ENCODE assay signal across 1 cellular context in genomic region chr3:8501388-8502131, GRCh38.
A peak's percentile ranks its signal among the peaks of the same experiment; 100 is the strongest.
TF ChIP-seq lines count a peak whose summit lies in the region.

Gene LMCD1, plus strand, starts transcription at chr3:8501823. Its CDS starts 116 bp downstream, at chr3:8501939.

TF ChIP-seq in HepG2, 621 proteins besides CTCF, POLR2A, EP300 and RAD21 (continued from another document and continues in another):
- TF ChIP-seq, protein P1, sequence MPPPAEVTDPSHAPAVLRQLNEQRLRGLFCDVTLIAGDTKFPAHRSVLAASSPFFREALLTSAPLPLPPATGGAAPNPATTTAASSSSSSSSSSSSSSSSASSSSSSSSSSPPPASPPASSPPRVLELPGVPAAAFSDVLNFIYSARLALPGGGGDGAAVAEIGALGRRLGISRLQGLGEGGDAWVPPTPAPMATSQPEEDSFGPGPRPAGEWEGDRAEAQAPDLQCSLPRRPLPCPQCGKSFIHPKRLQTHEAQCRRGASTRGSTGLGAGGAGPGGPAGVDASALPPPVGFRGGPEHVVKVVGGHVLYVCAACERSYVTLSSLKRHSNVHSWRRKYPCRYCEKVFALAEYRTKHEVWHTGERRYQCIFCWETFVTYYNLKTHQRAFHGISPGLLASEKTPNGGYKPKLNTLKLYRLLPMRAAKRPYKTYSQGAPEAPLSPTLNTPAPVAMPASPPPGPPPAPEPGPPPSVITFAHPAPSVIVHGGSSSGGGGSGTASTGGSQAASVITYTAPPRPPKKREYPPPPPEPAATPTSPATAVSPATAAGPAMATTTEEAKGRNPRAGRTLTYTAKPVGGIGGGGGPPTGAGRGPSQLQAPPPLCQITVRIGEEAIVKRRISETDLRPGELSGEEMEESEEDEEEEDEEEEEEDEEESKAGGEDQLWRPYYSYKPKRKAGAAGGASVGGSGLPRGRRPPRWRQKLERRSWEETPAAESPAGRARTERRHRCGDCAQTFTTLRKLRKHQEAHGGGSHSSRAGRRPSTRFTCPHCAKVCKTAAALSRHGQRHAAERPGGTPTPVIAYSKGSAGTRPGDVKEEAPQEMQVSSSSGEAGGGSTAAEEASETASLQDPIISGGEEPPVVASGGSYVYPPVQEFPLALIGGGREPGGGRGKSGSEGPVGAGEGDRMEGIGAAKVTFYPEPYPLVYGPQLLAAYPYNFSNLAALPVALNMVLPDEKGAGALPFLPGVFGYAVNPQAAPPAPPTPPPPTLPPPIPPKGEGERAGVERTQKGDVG (CRISPR knock-in tag; IDR thresholded peaks at IDR 0.05; ENCODE audit: borderline replicate concordance), result peak; percentile 88; the same call in 1 of the 2 replicates
- TF ChIP-seq ZNF607 (CRISPR knock-in tag; IDR thresholded peaks at IDR 0.05; ENCODE audit: borderline replicate concordance), result peak; percentile 97
- no peak for TF ChIP-seq NONO (IDR thresholded peaks at IDR 0.05)
- TF ChIP-seq NONO (CRISPR knock-in tag; conservative IDR thresholded peaks at IDR 0.05), result no peak
- no peak for TF ChIP-seq ZEB1 (IDR thresholded peaks at IDR 0.05; ENCODE audit: insufficient replicate concordance, low read depth)
- peak; percentile 89 for TF ChIP-seq ZNF503 (CRISPR knock-in tag; IDR thresholded peaks at IDR 0.05)
- peak; percentile 85 for TF ChIP-seq HOXA5 (CRISPR knock-in tag; IDR thresholded peaks at IDR 0.05)
- TF ChIP-seq, protein P2, sequence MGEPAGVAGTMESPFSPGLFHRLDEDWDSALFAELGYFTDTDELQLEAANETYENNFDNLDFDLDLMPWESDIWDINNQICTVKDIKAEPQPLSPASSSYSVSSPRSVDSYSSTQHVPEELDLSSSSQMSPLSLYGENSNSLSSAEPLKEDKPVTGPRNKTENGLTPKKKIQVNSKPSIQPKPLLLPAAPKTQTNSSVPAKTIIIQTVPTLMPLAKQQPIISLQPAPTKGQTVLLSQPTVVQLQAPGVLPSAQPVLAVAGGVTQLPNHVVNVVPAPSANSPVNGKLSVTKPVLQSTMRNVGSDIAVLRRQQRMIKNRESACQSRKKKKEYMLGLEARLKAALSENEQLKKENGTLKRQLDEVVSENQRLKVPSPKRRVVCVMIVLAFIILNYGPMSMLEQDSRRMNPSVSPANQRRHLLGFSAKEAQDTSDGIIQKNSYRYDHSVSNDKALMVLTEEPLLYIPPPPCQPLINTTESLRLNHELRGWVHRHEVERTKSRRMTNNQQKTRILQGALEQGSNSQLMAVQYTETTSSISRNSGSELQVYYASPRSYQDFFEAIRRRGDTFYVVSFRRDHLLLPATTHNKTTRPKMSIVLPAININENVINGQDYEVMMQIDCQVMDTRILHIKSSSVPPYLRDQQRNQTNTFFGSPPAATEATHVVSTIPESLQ (CRISPR knock-in tag; conservative IDR thresholded peaks at IDR 0.05), result no peak
- TF ChIP-seq MIXL1 (CRISPR knock-in tag; IDR thresholded peaks at IDR 0.05), result peak; percentile 76; the same call in 1 of the 2 replicates
- TF ChIP-seq LCORL (IDR thresholded peaks at IDR 0.05), result no peak
- TF ChIP-seq LCORL (CRISPR knock-in tag; IDR thresholded peaks at IDR 0.05), result peak; percentile 67
- TF ChIP-seq, protein P3, sequence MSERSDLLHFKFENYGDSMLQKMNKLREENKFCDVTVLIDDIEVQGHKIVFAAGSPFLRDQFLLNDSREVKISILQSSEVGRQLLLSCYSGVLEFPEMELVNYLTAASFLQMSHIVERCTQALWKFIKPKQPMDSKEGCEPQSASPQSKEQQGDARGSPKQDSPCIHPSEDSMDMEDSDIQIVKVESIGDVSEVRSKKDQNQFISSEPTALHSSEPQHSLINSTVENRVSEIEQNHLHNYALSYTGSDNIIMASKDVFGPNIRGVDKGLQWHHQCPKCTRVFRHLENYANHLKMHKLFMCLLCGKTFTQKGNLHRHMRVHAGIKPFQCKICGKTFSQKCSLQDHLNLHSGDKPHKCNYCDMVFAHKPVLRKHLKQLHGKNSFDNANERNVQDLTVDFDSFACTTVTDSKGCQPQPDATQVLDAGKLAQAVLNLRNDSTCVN (CRISPR knock-in tag; IDR thresholded peaks at IDR 0.05; ENCODE audit: borderline replicate concordance), result 0 out of 2 replicates have a peak, but pooled peaks have one; percentile 84
- TF ChIP-seq ELF3 (CRISPR knock-in tag; IDR thresholded peaks at IDR 0.05), result peak; percentile 68; the same call in 1 of the 2 replicates
- TF ChIP-seq ZNF570 (CRISPR knock-in tag; IDR thresholded peaks at IDR 0.05; ENCODE audit: borderline replicate concordance), result no peak
- TF ChIP-seq ZNF773 (CRISPR knock-in tag; IDR thresholded peaks at IDR 0.05; ENCODE audit: borderline replicate concordance), result peak; percentile 67; the same call in 1 of the 2 replicates
- peak; percentile 93 for TF ChIP-seq ZNF510 (CRISPR knock-in tag; IDR thresholded peaks at IDR 0.05; ENCODE audit: low read depth)
- TF ChIP-seq ZNF101 (CRISPR knock-in tag; IDR thresholded peaks at IDR 0.05; ENCODE audit: borderline replicate concordance, low read depth), result no peak
- TF ChIP-seq ZNF180 (CRISPR knock-in tag; IDR thresholded peaks at IDR 0.05; ENCODE audit: borderline replicate concordance, low read depth), result 0 out of 2 replicates have a peak, but pooled peaks have one; percentile 68
- no peak for TF ChIP-seq GPN1 (CRISPR knock-in tag; IDR thresholded peaks at IDR 0.05; ENCODE audit: borderline replicate concordance)
- TF ChIP-seq RFX3 (CRISPR knock-in tag; IDR thresholded peaks at IDR 0.05), result no peak
- no peak for TF ChIP-seq PCBP2 (optimal IDR thresholded peaks at IDR 0.05; ENCODE audit: low read depth, low read length, poor library complexity, severe bottlenecking)
- peak; percentile 98 for TF ChIP-seq ZMAT3 (CRISPR knock-in tag; conservative IDR thresholded peaks at IDR 0.05)
- peak; percentile 84; the same call in 1 of the 2 replicates for TF ChIP-seq KLF12 (CRISPR knock-in tag; IDR thresholded peaks at IDR 0.05; ENCODE audit: borderline replicate concordance)
- no peak for TF ChIP-seq NFRKB (IDR thresholded peaks at IDR 0.05)
- TF ChIP-seq, protein P4, sequence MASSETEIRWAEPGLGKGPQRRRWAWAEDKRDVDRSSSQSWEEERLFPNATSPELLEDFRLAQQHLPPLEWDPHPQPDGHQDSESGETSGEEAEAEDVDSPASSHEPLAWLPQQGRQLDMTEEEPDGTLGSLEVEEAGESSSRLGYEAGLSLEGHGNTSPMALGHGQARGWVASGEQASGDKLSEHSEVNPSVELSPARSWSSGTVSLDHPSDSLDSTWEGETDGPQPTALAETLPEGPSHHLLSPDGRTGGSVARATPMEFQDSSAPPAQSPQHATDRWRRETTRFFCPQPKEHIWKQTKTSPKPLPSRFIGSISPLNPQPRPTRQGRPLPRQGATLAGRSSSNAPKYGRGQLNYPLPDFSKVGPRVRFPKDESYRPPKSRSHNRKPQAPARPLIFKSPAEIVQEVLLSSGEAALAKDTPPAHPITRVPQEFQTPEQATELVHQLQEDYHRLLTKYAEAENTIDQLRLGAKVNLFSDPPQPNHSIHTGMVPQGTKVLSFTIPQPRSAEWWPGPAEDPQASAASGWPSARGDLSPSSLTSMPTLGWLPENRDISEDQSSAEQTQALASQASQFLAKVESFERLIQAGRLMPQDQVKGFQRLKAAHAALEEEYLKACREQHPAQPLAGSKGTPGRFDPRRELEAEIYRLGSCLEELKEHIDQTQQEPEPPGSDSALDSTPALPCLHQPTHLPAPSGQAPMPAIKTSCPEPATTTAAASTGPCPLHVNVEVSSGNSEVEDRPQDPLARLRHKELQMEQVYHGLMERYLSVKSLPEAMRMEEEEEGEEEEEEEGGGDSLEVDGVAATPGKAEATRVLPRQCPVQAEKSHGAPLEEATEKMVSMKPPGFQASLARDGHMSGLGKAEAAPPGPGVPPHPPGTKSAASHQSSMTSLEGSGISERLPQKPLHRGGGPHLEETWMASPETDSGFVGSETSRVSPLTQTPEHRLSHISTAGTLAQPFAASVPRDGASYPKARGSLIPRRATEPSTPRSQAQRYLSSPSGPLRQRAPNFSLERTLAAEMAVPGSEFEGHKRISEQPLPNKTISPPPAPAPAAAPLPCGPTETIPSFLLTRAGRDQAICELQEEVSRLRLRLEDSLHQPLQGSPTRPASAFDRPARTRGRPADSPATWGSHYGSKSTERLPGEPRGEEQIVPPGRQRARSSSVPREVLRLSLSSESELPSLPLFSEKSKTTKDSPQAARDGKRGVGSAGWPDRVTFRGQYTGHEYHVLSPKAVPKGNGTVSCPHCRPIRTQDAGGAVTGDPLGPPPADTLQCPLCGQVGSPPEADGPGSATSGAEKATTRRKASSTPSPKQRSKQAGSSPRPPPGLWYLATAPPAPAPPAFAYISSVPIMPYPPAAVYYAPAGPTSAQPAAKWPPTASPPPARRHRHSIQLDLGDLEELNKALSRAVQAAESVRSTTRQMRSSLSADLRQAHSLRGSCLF (CRISPR knock-in tag; IDR thresholded peaks at IDR 0.05; ENCODE audit: borderline replicate concordance), result peak; percentile 97
- peak; percentile 59 for TF ChIP-seq MAFF (IDR thresholded peaks at IDR 0.05; ENCODE audit: low read depth, low read length)
- TF ChIP-seq CREM (IDR thresholded peaks at IDR 0.05), result peak; percentile 64
- no peak for TF ChIP-seq CREM (CRISPR knock-in tag; IDR thresholded peaks at IDR 0.05)
- TF ChIP-seq ZNF616 (CRISPR knock-in tag; IDR thresholded peaks at IDR 0.05; ENCODE audit: low read depth), result peak; percentile 93
- TF ChIP-seq, protein P5, sequence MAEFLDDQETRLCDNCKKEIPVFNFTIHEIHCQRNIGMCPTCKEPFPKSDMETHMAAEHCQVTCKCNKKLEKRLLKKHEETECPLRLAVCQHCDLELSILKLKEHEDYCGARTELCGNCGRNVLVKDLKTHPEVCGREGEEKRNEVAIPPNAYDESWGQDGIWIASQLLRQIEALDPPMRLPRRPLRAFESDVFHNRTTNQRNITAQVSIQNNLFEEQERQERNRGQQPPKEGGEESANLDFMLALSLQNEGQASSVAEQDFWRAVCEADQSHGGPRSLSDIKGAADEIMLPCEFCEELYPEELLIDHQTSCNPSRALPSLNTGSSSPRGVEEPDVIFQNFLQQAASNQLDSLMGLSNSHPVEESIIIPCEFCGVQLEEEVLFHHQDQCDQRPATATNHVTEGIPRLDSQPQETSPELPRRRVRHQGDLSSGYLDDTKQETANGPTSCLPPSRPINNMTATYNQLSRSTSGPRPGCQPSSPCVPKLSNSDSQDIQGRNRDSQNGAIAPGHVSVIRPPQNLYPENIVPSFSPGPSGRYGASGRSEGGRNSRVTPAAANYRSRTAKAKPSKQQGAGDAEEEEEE (CRISPR knock-in tag; IDR thresholded peaks at IDR 0.05; ENCODE audit: borderline replicate concordance), result no peak
- TF ChIP-seq ZNF138 (CRISPR knock-in tag; IDR thresholded peaks at IDR 0.05; ENCODE audit: low read depth), result peak; percentile 95
- TF ChIP-seq, protein P6, sequence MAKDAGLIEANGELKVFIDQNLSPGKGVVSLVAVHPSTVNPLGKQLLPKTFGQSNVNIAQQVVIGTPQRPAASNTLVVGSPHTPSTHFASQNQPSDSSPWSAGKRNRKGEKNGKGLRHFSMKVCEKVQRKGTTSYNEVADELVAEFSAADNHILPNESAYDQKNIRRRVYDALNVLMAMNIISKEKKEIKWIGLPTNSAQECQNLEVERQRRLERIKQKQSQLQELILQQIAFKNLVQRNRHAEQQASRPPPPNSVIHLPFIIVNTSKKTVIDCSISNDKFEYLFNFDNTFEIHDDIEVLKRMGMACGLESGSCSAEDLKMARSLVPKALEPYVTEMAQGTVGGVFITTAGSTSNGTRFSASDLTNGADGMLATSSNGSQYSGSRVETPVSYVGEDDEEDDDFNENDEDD (CRISPR knock-in tag; IDR thresholded peaks at IDR 0.05; ENCODE audit: borderline replicate concordance), result peak; percentile 98
- TF ChIP-seq BRD4 (CRISPR knock-in tag; IDR thresholded peaks at IDR 0.05), result no peak
- peak; percentile 98 for TF ChIP-seq MYPOP (CRISPR knock-in tag; IDR thresholded peaks at IDR 0.05)
- TF ChIP-seq SALL1 (CRISPR knock-in tag; IDR thresholded peaks at IDR 0.05), result peak; percentile 97
- TF ChIP-seq, protein P7, sequence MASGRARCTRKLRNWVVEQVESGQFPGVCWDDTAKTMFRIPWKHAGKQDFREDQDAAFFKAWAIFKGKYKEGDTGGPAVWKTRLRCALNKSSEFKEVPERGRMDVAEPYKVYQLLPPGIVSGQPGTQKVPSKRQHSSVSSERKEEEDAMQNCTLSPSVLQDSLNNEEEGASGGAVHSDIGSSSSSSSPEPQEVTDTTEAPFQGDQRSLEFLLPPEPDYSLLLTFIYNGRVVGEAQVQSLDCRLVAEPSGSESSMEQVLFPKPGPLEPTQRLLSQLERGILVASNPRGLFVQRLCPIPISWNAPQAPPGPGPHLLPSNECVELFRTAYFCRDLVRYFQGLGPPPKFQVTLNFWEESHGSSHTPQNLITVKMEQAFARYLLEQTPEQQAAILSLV (CRISPR knock-in tag; IDR thresholded peaks at IDR 0.05; ENCODE audit: borderline replicate concordance), result peak; percentile 97
- peak; percentile 83; the same call in 1 of the 2 replicates for TF ChIP-seq ZNF761 (CRISPR knock-in tag; conservative IDR thresholded peaks at IDR 0.05)
- TF ChIP-seq REPIN1 (CRISPR knock-in tag; IDR thresholded peaks at IDR 0.05; ENCODE audit: borderline replicate concordance, low read depth), result peak; percentile 79
- no peak for TF ChIP-seq HHEX (CRISPR knock-in tag; IDR thresholded peaks at IDR 0.05)
- peak; percentile 93 for TF ChIP-seq AHR (CRISPR knock-in tag; IDR thresholded peaks at IDR 0.05)
- TF ChIP-seq FUBP1 (CRISPR knock-in tag; IDR thresholded peaks at IDR 0.05; ENCODE audit: borderline replicate concordance), result no peak
